ENCODE assay signal across 19 cellular contexts in genomic region chr11:60922906-60923305, GRCh38. TPM values are rescaled to one million over a fixed set of nuclear protein-coding genes. Genes with fewer than 3 reads are reported as not detected.
DNase-seq lines count a peak whose midpoint lies in the region; ATAC-seq, FAIRE-seq and TF ChIP-seq lines count a peak whose summit lies in the region.
"Had no signal": no experiment of that assay in that cellular context is flagged by ENCODE, and none has a peak within 500 bp of the region (broad histone marks: within the 10 kb centered on the region; RNA-seq: fewer than 3 reads in every experiment).

No MANE protein-coding gene starts in this region.

- TF ChIP-seq CTCF in 22Rv1 (IDR thresholded peaks at IDR 0.05), result no peak
- no peak for TF ChIP-seq CTCF in CD8-positive, alpha-beta T cell (IDR thresholded peaks at IDR 0.05)
- no peak for TF ChIP-seq CTCF in K562 (IDR thresholded peaks at IDR 0.05 in 2 of 3, conservative IDR thresholded peaks at IDR 0.05 in 1 of 3; ENCODE audit: insufficient read depth in 2 of 3, low read depth in 1 of 3, low read length in 3 of 3)
- TF ChIP-seq CTCF in mesothelial cell of epicardium (IDR thresholded peaks at IDR 0.05; ENCODE audit: unreplicated experiment), result no peak

- H3K4me3 ChIP-seq in CD8-positive, alpha-beta T cell (ENCODE audit: low read depth, low read length), result no peak overlapping the region
- H3K4me3 ChIP-seq in K562 (no peak overlapping the region), MG63 (no peak overlapping the region)

- peak overlapping the region; percentile 49 for H3K4me3 Mint-ChIP-seq in CD8-positive, alpha-beta T cell
- peak overlapping the region; percentile 59 for H3K4me3 Mint-ChIP-seq in mesothelial cell of epicardium
- H3K4me3 Mint-ChIP-seq in activated CD8-positive, alpha-beta memory T cell treated with anti-CD3 and anti-CD28 coated beads, Interleukin-2, amount 10 ng/mL, durations not matched to agents 7 days and 5 days, result no peak overlapping the region

- H3K4me1 Mint-ChIP-seq in CD8-positive, alpha-beta T cell (ENCODE audit: low read depth), result peaks cover 18% of the 10 kb centered on the region
- H3K4me1 Mint-ChIP-seq in mesothelial cell of epicardium, result peaks cover 14% of the 10 kb centered on the region
- peaks cover 12% of the 10 kb centered on the region for H3K4me1 Mint-ChIP-seq in activated CD8-positive, alpha-beta memory T cell treated with anti-CD3 and anti-CD28 coated beads, Interleukin-2, amount 10 ng/mL, durations not matched to agents 7 days and 5 days

- intact Hi-C loops in CD8-positive, alpha-beta T cell (cut with DNase I, micrococcal nuclease), result no loop called here
- intact Hi-C loops in K562 (cut with micrococcal nuclease), result no loop called here

- H3K9me1 ChIP-seq in K562 (ENCODE audit: control insufficient read depth, insufficient read depth, low read length), result no peaks in the 10 kb centered on the region

- H3K27me3 Mint-ChIP-seq in CD8-positive, alpha-beta T cell (ENCODE audit: low read depth), result peaks cover 2% of the 10 kb centered on the region
- no peaks in the 10 kb centered on the region for H3K27me3 Mint-ChIP-seq in mesothelial cell of epicardium (ENCODE audit: low read depth)
- peaks cover 32% of the 10 kb centered on the region for H3K27me3 Mint-ChIP-seq in activated CD8-positive, alpha-beta memory T cell treated with anti-CD3 and anti-CD28 coated beads, Interleukin-2, amount 10 ng/mL, durations not matched to agents 7 days and 5 days

- H3K27ac Mint-ChIP-seq in CD8-positive, alpha-beta T cell, result no peak overlapping the region
- H3K27ac Mint-ChIP-seq in mesothelial cell of epicardium, result no peak overlapping the region
- no peak overlapping the region for H3K27ac Mint-ChIP-seq in activated CD8-positive, alpha-beta memory T cell treated with anti-CD3 and anti-CD28 coated beads, Interleukin-2, amount 10 ng/mL, durations not matched to agents 7 days and 5 days

- no peak overlapping the region for H3K4me2 ChIP-seq in K562 (ENCODE audit: insufficient read depth, low read length)

- POLR2A ChIA-PET in CD8-positive, alpha-beta T cell (lab: Charles Lee), result no interaction called here
- POLR2A ChIA-PET in K562 (lab: Yijun Ruan, JAX), result interaction anchor here (0.9 to 1.6 kb wide), 4 partner anchors 9 to 28 kb away, joined by 3 to 7 read pairs (median 6); partner anchors contain the start of gene TMEM109

- peaks cover 20% of the 10 kb centered on the region for H3K36me3 ChIP-seq in CD8-positive, alpha-beta T cell (ENCODE audit: insufficient read depth, low read length)
- H3K36me3 ChIP-seq in K562 (ENCODE audit: control insufficient read depth, insufficient read depth, low read length), result peaks cover 43% of the 10 kb centered on the region
- peaks cover 12% of the 10 kb centered on the region for H3K36me3 ChIP-seq in MG63

- no peaks in the 10 kb centered on the region for H3K9me3 ChIP-seq in CD8-positive, alpha-beta T cell (ENCODE audit: low read length)
- H3K9me3 ChIP-seq in K562 (replicated peaks; ENCODE audit: control insufficient read depth, insufficient read depth, low read depth, low read length) (no peaks in the 10 kb centered on the region), MG63 (no peaks in the 10 kb centered on the region)

- BruUV-seq in K562 (replicated peaks; lab: Mats Ljungman, UMichigan), result TSS peak; percentile 21

- no peaks in the 10 kb centered on the region for H3K9me3 Mint-ChIP-seq in CD8-positive, alpha-beta T cell
- H3K9me3 Mint-ChIP-seq in mesothelial cell of epicardium, result no peaks in the 10 kb centered on the region
- H3K9me3 Mint-ChIP-seq in activated CD8-positive, alpha-beta memory T cell treated with anti-CD3 and anti-CD28 coated beads, Interleukin-2, amount 10 ng/mL, durations not matched to agents 7 days and 5 days (ENCODE audit: low read depth), result no peaks in the 10 kb centered on the region

- CTCF ChIA-PET in CD8-positive, alpha-beta T cell (lab: Charles Lee), result no interaction called here
- CTCF ChIA-PET in K562 (lab: Yijun Ruan, JAX; ENCODE audit: low intra/inter-chr PET ratio), result no interaction called here
- CTCF ChIA-PET in activated CD8-positive, alpha-beta memory T cell treated with anti-CD3 and anti-CD28 coated beads, Interleukin-2, amount 10 ng/mL, durations not matched to agents 7 days and 5 days (lab: Charles Lee), result no interaction called here

- 0 out of 2 replicates have a peak overlapping the region, but pooled peaks have one; percentile 44 for H3K27ac ChIP-seq in 22Rv1
- no peak overlapping the region for H3K27ac ChIP-seq in CD8-positive, alpha-beta T cell (ENCODE audit: low read depth, low read length)
- no peak overlapping the region for H3K27ac ChIP-seq in K562 (ENCODE audit: extremely low read depth, low read depth, low read length)

- peaks cover 5% of the 10 kb centered on the region; the same call in 1 of the 2 replicates for H4K20me1 ChIP-seq in K562 (replicated peaks; ENCODE audit: control insufficient read depth, insufficient read depth, low read length)

- in situ Hi-C loops in K562 (cut with MboI), result no loop called here

- TF ChIP-seq EP300 in K562 (IDR thresholded peaks at IDR 0.05; ENCODE audit: low read length), result no peak

- 87% methylated on average over 6 of the region's 6 CpGs for WGBS in K562 (ENCODE audit: insufficient coverage, low coverage, missing lambda C conversion rate)

- peaks cover 46% of the 10 kb centered on the region for H3K36me3 Mint-ChIP-seq in CD8-positive, alpha-beta T cell
- peaks cover 15% of the 10 kb centered on the region for H3K36me3 Mint-ChIP-seq in mesothelial cell of epicardium
- peaks cover 32% of the 10 kb centered on the region for H3K36me3 Mint-ChIP-seq in activated CD8-positive, alpha-beta memory T cell treated with anti-CD3 and anti-CD28 coated beads, Interleukin-2, amount 10 ng/mL, durations not matched to agents 7 days and 5 days

- H3K4me1 ChIP-seq in CD8-positive, alpha-beta T cell (ENCODE audit: insufficient read depth, low read length), result peaks cover 13% of the 10 kb centered on the region
- H3K4me1 ChIP-seq in K562 (replicated peaks in 1 of 2; ENCODE audit: control insufficient read depth in 2 of 2, insufficient read depth in 2 of 2, low read length in 2 of 2), result peaks cover 7 to 22% of the 10 kb centered on the region in 2 experiments; a peak in 4 of 5 replicates

- no peak for TF ChIP-seq POLR2A in K562 (conservative IDR thresholded peaks at IDR 0.05)

- TF ChIP-seq RAD21 in K562 (CRISPR knock-in tag; conservative IDR thresholded peaks at IDR 0.05 in 1 of 2, IDR thresholded peaks at IDR 0.05 in 1 of 2), result no peak

- H3K27me3 ChIP-seq in CD8-positive, alpha-beta T cell (ENCODE audit: insufficient read depth, low read length), result no peaks in the 10 kb centered on the region
- H3K27me3 ChIP-seq in K562 (ENCODE audit: control insufficient read depth in 2 of 2, insufficient read depth in 2 of 2, low read length in 2 of 2), result peaks cover 29 to 35% of the 10 kb centered on the region in 2 experiments
- H3K27me3 ChIP-seq in MG63, result no peaks in the 10 kb centered on the region

- H2AFZ ChIP-seq in K562 (ENCODE audit: low read depth, low read length), result no peak overlapping the region

- no peak overlapping the region for H3K9ac ChIP-seq in K562 (ENCODE audit: insufficient read depth in 1 of 2, low read depth in 2 of 2, low read length in 2 of 2)

- ATAC-seq in CD8-positive, alpha-beta T cell, result no peak
- ATAC-seq in K562, result no peak
- ATAC-seq in HG02759 (IDR thresholded peaks at IDR 0.05; ENCODE audit: unreplicated experiment), result no peak
- no peak for ATAC-seq in activated CD8-positive, alpha-beta memory T cell treated with anti-CD3 and anti-CD28 coated beads, Interleukin-2, amount 10 ng/mL, durations not matched to agents 7 days and 5 days

- H3K79me2 ChIP-seq in K562 (ENCODE audit: control insufficient read depth, insufficient read depth, low read length), result peaks cover 14% of the 10 kb centered on the region; the same call in 2 of the 3 replicates

- FAIRE-seq in K562 (lab: Jason Lieb, UNC), result no peak
- FAIRE-seq: A204.1 had no signal

- no peak for DNase-seq in CD8-positive, alpha-beta T cell
- no peak for DNase-seq in K562 (ENCODE audit: extremely low read depth in 1 of 4, low spot score in 3 of 4)
- no peak for DNase-seq in mesothelial cell of epicardium (ENCODE audit: low spot score in 2 of 2, unreplicated experiment in 2 of 2)
- no peak for DNase-seq in MG63
- DNase-seq in activated CD8-positive, alpha-beta memory T cell treated with anti-CD3 and anti-CD28 coated beads, Interleukin-2, amount 50 U/mL, for 4 hours, result no peak
- no peak for DNase-seq in activated CD8-positive, alpha-beta memory T cell treated with anti-CD3 and anti-CD28 coated beads, Interleukin-2, amount 10 ng/mL, durations not matched to agents 7 days and 5 days
- DNase-seq: DMS79 treated with DMSO at 0.1 percent for 48 hours; NCI-H1694 treated with DMSO at 0.1 percent for 48 hours; NCI-H2107; NCI-H510A; NCI-H748 treated with DMSO at 0.1 percent for 48 hours; NK-92 treated with Interleukin-12 subunit alpha and Interleukin-12 subunit beta, amount 100 ng/mL, for 24 hours; SIG-M5 had no signal

RNA-seq across cellular contexts. Expression of gene TMEM132A, which starts 1.4 kb away (rescaled TPM):
- total RNA-seq in CD8-positive, alpha-beta T cell, result not detected
- 0.77 and 2.6 TPM in 2 replicates for total RNA-seq in K562 (2011; cell fraction: chromatin; rRNA removed; ENCODE audit: low replicate concordance)
- total RNA-seq in K562 (2011; cell fraction: nucleolus; rRNA removed), result 1.4 and 2.5 TPM in 2 replicates
- 1.2 and 2.1 TPM in 2 replicates for total RNA-seq in K562 (2011; cell fraction: nucleoplasm; rRNA removed)
- total RNA-seq in K562 (2014; rRNA removed) (0.12 and 0.14 TPM in 2 replicates), K562 (2014; rRNA removed; fragmentation: Illumina TruSeq; extraction: Trizol) (not detected in 2 replicates), K562 (2015; rRNA removed; fragmentation: Illumina TruSeq; extraction: Trizol) (0.04 TPM in 1 of 2 replicates, not detected in the other), K562 (2021) (0.24 and 0.47 TPM in 2 replicates), mesothelial cell of epicardium (182 to 197 TPM (median 193 TPM) in 3 replicates)
- polyA plus RNA-seq in K562 (2011; rRNA removed) (0.18 and 0.20 TPM in 2 replicates), K562 (2014; fragmentation: Illumina TruSeq; extraction: Trizol) (not detected in 2 replicates), K562 (2014; fragmentation: Nextera tagmentation; extraction: Ambion mirVana) (not detected), K562 (2014; rRNA removed) (0.93 and 1.1 TPM in 2 replicates)
- polyA plus RNA-seq in K562 (2011; cell fraction: cytosol; rRNA removed), result 0.03 and 0.30 TPM in 2 replicates
- polyA plus RNA-seq in K562 (2011; cell fraction: nucleus; rRNA removed), result 1.1 and 3.4 TPM in 2 replicates
- 0.12 and 0.26 TPM in 2 replicates for polyA plus RNA-seq in K562 (2012)
- 0.15 and 0.46 TPM in 2 replicates for polyA minus RNA-seq in K562 (2011; rRNA and poly(A)+ RNA removed)
- 0.73 and 1.4 TPM in 2 replicates for polyA minus RNA-seq in K562 (2011; cell fraction: cytosol; rRNA and poly(A)+ RNA removed)
- polyA minus RNA-seq in K562 (2011; cell fraction: nucleus; rRNA and poly(A)+ RNA removed), result 1.8 and 2.2 TPM in 2 replicates
- total RNA-seq in MG63 (2014; rRNA removed; shearing (Covaris generic); ENCODE audit: low replicate concordance), result 4.8 and 16.3 TPM in 2 replicates
- under 1 TPM; 0.52 to 0.93 TPM for total RNA-seq in activated CD8-positive, alpha-beta memory T cell treated with anti-CD3 and anti-CD28 coated beads, Interleukin-2, amount 10 ng/mL, durations not matched to agents 7 days and 5 days

RNA-seq across cellular contexts. Expression of gene TMEM109, which starts 8.9 kb away (rescaled TPM):
- total RNA-seq in CD8-positive, alpha-beta T cell, result 10 to 100 TPM; 46.7 to 52.2 TPM
- total RNA-seq in K562 (2011; cell fraction: chromatin; rRNA removed; ENCODE audit: low replicate concordance), result 15.1 and 39.4 TPM in 2 replicates
- total RNA-seq in K562 (2011; cell fraction: nucleolus; rRNA removed), result 48.2 and 68.0 TPM in 2 replicates
- 65.5 and 90.9 TPM in 2 replicates for total RNA-seq in K562 (2011; cell fraction: nucleoplasm; rRNA removed)
- 26.8 and 48.2 TPM in 2 replicates for total RNA-seq in K562 (2014; rRNA removed)
- 23.3 and 30.5 TPM in 2 replicates for total RNA-seq in K562 (2014; rRNA removed; fragmentation: Illumina TruSeq; extraction: Trizol)
- total RNA-seq in K562 (2015; rRNA removed; fragmentation: Illumina TruSeq; extraction: Trizol), result 31.3 and 32.7 TPM in 2 replicates
- total RNA-seq in K562 (2021), result 69.8 and 79.0 TPM in 2 replicates
- polyA plus RNA-seq in K562 (2011; rRNA removed), result 16.2 and 24.9 TPM in 2 replicates
- 21.6 and 39.6 TPM in 2 replicates for polyA plus RNA-seq in K562 (2011; cell fraction: cytosol; rRNA removed)
- 16.5 and 20.7 TPM in 2 replicates for polyA plus RNA-seq in K562 (2011; cell fraction: nucleus; rRNA removed)
- 43.2 and 51.4 TPM in 2 replicates for polyA plus RNA-seq in K562 (2012)
- 71.3 and 83.1 TPM in 2 replicates for polyA plus RNA-seq in K562 (2014; fragmentation: Illumina TruSeq; extraction: Trizol)
- polyA plus RNA-seq in K562 (2014; fragmentation: Nextera tagmentation; extraction: Ambion mirVana), result 10 to 100 TPM in 1 of 2 experiments, 1 to 10 TPM in 1; 9.2 to 18.3 TPM
- polyA plus RNA-seq in K562 (2014; rRNA removed), result 31.7 and 44.0 TPM in 2 replicates
- polyA minus RNA-seq in K562 (2011; rRNA and poly(A)+ RNA removed), result 10.7 and 12.1 TPM in 2 replicates
- polyA minus RNA-seq in K562 (2011; cell fraction: cytosol; rRNA and poly(A)+ RNA removed), result 20.4 and 24.0 TPM in 2 replicates
- polyA minus RNA-seq in K562 (2011; cell fraction: nucleus; rRNA and poly(A)+ RNA removed), result 5.5 and 8.0 TPM in 2 replicates
- 52.5 to 56.8 TPM (median 55.2 TPM) in 3 replicates for total RNA-seq in mesothelial cell of epicardium
- 16.6 and 17.6 TPM in 2 replicates for total RNA-seq in MG63 (2014; rRNA removed; shearing (Covaris generic); ENCODE audit: low replicate concordance)
- total RNA-seq in activated CD8-positive, alpha-beta memory T cell treated with anti-CD3 and anti-CD28 coated beads, Interleukin-2, amount 10 ng/mL, durations not matched to agents 7 days and 5 days, result 100 to 1,000 TPM; 106 to 121 TPM

RNA-seq across cellular contexts. Expression of gene PRPF19, which starts 16.5 kb away (rescaled TPM):
- 10 to 100 TPM; 96.1 to 99.4 TPM for total RNA-seq in CD8-positive, alpha-beta T cell
- total RNA-seq in K562 (2011; cell fraction: chromatin; rRNA removed; ENCODE audit: low replicate concordance), result 44.6 and 81.5 TPM in 2 replicates
- 57.1 and 61.7 TPM in 2 replicates for total RNA-seq in K562 (2011; cell fraction: nucleolus; rRNA removed)
- total RNA-seq in K562 (2011; cell fraction: nucleoplasm; rRNA removed), result 54.4 and 88.4 TPM in 2 replicates
- total RNA-seq in K562 (2014; rRNA removed) (93.5 and 122 TPM in 2 replicates), K562 (2014; rRNA removed; fragmentation: Illumina TruSeq; extraction: Trizol) (58.4 and 68.0 TPM in 2 replicates), K562 (2015; rRNA removed; fragmentation: Illumina TruSeq; extraction: Trizol) (84.9 and 89.6 TPM in 2 replicates), K562 (2021) (193 and 208 TPM in 2 replicates), mesothelial cell of epicardium (96.3 to 100 TPM (median 97.6 TPM) in 3 replicates)
- polyA plus RNA-seq in K562 (2011; rRNA removed) (31.5 and 61.8 TPM in 2 replicates), K562 (2014; fragmentation: Illumina TruSeq; extraction: Trizol) (212 and 213 TPM in 2 replicates), K562 (2014; fragmentation: Nextera tagmentation; extraction: Ambion mirVana) (10 to 100 TPM in 1 of 2 experiments, 1 to 10 TPM in 1; 9.4 to 16.5 TPM), K562 (2014; rRNA removed) (73.1 and 73.2 TPM in 2 replicates)
- polyA plus RNA-seq in K562 (2011; cell fraction: cytosol; rRNA removed), result 40.2 and 96.7 TPM in 2 replicates
- 41.7 and 70.4 TPM in 2 replicates for polyA plus RNA-seq in K562 (2011; cell fraction: nucleus; rRNA removed)
- 146 and 194 TPM in 2 replicates for polyA plus RNA-seq in K562 (2012)
- polyA minus RNA-seq in K562 (2011; rRNA and poly(A)+ RNA removed), result 23.9 and 28.7 TPM in 2 replicates
- polyA minus RNA-seq in K562 (2011; cell fraction: cytosol; rRNA and poly(A)+ RNA removed), result 53.3 and 75.9 TPM in 2 replicates
- 41.1 and 43.4 TPM in 2 replicates for polyA minus RNA-seq in K562 (2011; cell fraction: nucleus; rRNA and poly(A)+ RNA removed)
- 94.4 and 98.0 TPM in 2 replicates for total RNA-seq in MG63 (2014; rRNA removed; shearing (Covaris generic); ENCODE audit: low replicate concordance)
- total RNA-seq in activated CD8-positive, alpha-beta memory T cell treated with anti-CD3 and anti-CD28 coated beads, Interleukin-2, amount 10 ng/mL, durations not matched to agents 7 days and 5 days, result 100 to 1,000 TPM; 125 to 144 TPM

RNA-seq across cellular contexts. Expression of gene SLC15A3, which starts 29.1 kb away (rescaled TPM):
- 1 to 10 TPM; 6.3 to 9.0 TPM for total RNA-seq in CD8-positive, alpha-beta T cell
- not detected in 2 replicates for total RNA-seq in K562 (2011; cell fraction: chromatin; rRNA removed; ENCODE audit: low replicate concordance)
- not detected in 2 replicates for total RNA-seq in K562 (2011; cell fraction: nucleolus; rRNA removed)
- total RNA-seq in K562 (2011; cell fraction: nucleoplasm; rRNA removed), result not detected in 2 replicates
- total RNA-seq in K562 (2014; rRNA removed), result not detected in 2 replicates
- not detected in 2 replicates for total RNA-seq in K562 (2014; rRNA removed; fragmentation: Illumina TruSeq; extraction: Trizol)
- not detected in 2 replicates for total RNA-seq in K562 (2015; rRNA removed; fragmentation: Illumina TruSeq; extraction: Trizol)
- total RNA-seq in K562 (2021), result 0.27 and 0.45 TPM in 2 replicates
- polyA plus RNA-seq in K562 (2011; rRNA removed), result not detected in 2 replicates
- polyA plus RNA-seq in K562 (2011; cell fraction: cytosol; rRNA removed), result not detected in 2 replicates
- not detected in 2 replicates for polyA plus RNA-seq in K562 (2011; cell fraction: nucleus; rRNA removed)
- not detected in 2 replicates for polyA plus RNA-seq in K562 (2012)
- not detected in 2 replicates for polyA plus RNA-seq in K562 (2014; fragmentation: Illumina TruSeq; extraction: Trizol)
- polyA plus RNA-seq in K562 (2014; fragmentation: Nextera tagmentation; extraction: Ambion mirVana), result not detected
- 0.07 TPM in 1 of 2 replicates, not detected in the other for polyA plus RNA-seq in K562 (2014; rRNA removed)
- not detected in 2 replicates for polyA minus RNA-seq in K562 (2011; rRNA and poly(A)+ RNA removed)
- not detected in 2 replicates for polyA minus RNA-seq in K562 (2011; cell fraction: cytosol; rRNA and poly(A)+ RNA removed)
- polyA minus RNA-seq in K562 (2011; cell fraction: nucleus; rRNA and poly(A)+ RNA removed), result not detected in 2 replicates
- total RNA-seq in mesothelial cell of epicardium, result 5.0 to 7.4 TPM (median 5.2 TPM) in 3 replicates
- total RNA-seq in MG63 (2014; rRNA removed; shearing (Covaris generic); ENCODE audit: low replicate concordance), result not detected in 2 replicates
- under 1 TPM; 0.30 to 0.96 TPM for total RNA-seq in activated CD8-positive, alpha-beta memory T cell treated with anti-CD3 and anti-CD28 coated beads, Interleukin-2, amount 10 ng/mL, durations not matched to agents 7 days and 5 days

RNA-seq across cellular contexts. Expression of gene CD6, which starts 48.6 kb away (rescaled TPM):
- total RNA-seq in CD8-positive, alpha-beta T cell, result 100 to 1,000 TPM; 765 to 793 TPM
- not detected in 2 replicates for total RNA-seq in K562 (2011; cell fraction: chromatin; rRNA removed; ENCODE audit: low replicate concordance)
- not detected in 2 replicates for total RNA-seq in K562 (2011; cell fraction: nucleolus; rRNA removed)
- not detected in 2 replicates for total RNA-seq in K562 (2011; cell fraction: nucleoplasm; rRNA removed)
- total RNA-seq in K562 (2014; rRNA removed) (not detected in 2 replicates), K562 (2014; rRNA removed; fragmentation: Illumina TruSeq; extraction: Trizol) (not detected in 2 replicates), K562 (2015; rRNA removed; fragmentation: Illumina TruSeq; extraction: Trizol) (not detected in 2 replicates), K562 (2021) (0.84 and 1.5 TPM in 2 replicates), mesothelial cell of epicardium (0.27 to 0.31 TPM in 2 of 3 replicates, not detected in the other)
- polyA plus RNA-seq in K562 (2011; rRNA removed) (not detected in 2 replicates), K562 (2014; fragmentation: Illumina TruSeq; extraction: Trizol) (not detected in 2 replicates), K562 (2014; fragmentation: Nextera tagmentation; extraction: Ambion mirVana) (not detected), K562 (2014; rRNA removed) (not detected in 2 replicates)
- polyA plus RNA-seq in K562 (2011; cell fraction: cytosol; rRNA removed), result not detected in 2 replicates
- polyA plus RNA-seq in K562 (2011; cell fraction: nucleus; rRNA removed), result not detected in 2 replicates
- not detected in 2 replicates for polyA plus RNA-seq in K562 (2012)
- not detected in 2 replicates for polyA minus RNA-seq in K562 (2011; rRNA and poly(A)+ RNA removed)
- not detected in 2 replicates for polyA minus RNA-seq in K562 (2011; cell fraction: cytosol; rRNA and poly(A)+ RNA removed)
- polyA minus RNA-seq in K562 (2011; cell fraction: nucleus; rRNA and poly(A)+ RNA removed), result not detected in 2 replicates
- not detected in 2 replicates for total RNA-seq in MG63 (2014; rRNA removed; shearing (Covaris generic); ENCODE audit: low replicate concordance)
- 100 to 1,000 TPM; 152 to 181 TPM for total RNA-seq in activated CD8-positive, alpha-beta memory T cell treated with anti-CD3 and anti-CD28 coated beads, Interleukin-2, amount 10 ng/mL, durations not matched to agents 7 days and 5 days
- total RNA-seq: H7, LHCN-M2, RPMI7951 had no signal

Comparison
In these comparisons a context has a peak if more than half of its experiments do, and no peak if none do; other contexts are left out.
1. RNA of gene TMEM132A, which starts 1.4 kb away (total RNA-seq): 182 to 197 TPM in mesothelial cell of epicardium; 4.8 to 16.3 TPM in MG63, 0.52 to 0.93 TPM in activated CD8-positive, alpha-beta memory T cell treated with anti-CD3 and anti-CD28 coated beads, Interleukin-2, amount 10 ng/mL, durations not matched to agents 7 days and 5 days, 0.04 to 2.6 TPM in K562 and not detected in CD8-positive, alpha-beta T cell; every median in the first group is over 10 times any median in the second.